Comparison of ENCODE assay signal across 15 cellular contexts in the genomic region with DNA sequence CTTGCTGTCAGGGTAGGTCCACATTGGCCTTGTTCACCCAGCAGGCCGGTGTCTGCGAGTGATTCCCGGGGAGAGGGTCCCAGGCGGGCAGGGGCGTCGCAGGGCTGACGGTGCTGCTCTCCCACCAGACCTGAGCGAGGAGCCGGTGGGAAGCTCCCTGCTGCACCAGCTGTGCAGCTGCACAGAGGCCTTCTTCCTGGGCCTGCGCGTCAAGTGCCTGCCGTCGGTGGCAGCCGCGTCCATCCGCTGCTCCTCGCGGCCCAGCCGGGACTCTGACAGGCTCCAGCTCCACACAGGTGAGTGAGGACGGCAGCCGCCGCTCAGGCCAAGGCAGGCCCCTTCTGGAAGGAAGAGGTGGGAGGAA. TPM values are rescaled to one million over a fixed set of nuclear protein-coding genes. Genes with fewer than 3 reads are reported as not detected.
"Had no signal": no experiment of that assay in that cellular context is flagged by ENCODE, and none has a peak within 500 bp of the region (broad histone marks: within the 10 kb centered on the region; RNA-seq: fewer than 3 reads in every experiment).

No MANE protein-coding gene starts in this region.

- H3K4me3 Mint-ChIP-seq: activated T-cell treated with anti-CD3 and anti-CD28 coated beads, Interleukin-2, amount 50 U/mL, for 72 hours; memory B cell; natural killer cell treated with Interleukin-12 subunit alpha and Interleukin-12 subunit beta and Interleukin-15 and Interleukin-18, amount 100 ng/mL, for 72 hours; stimulated activated naive CD8-positive, alpha-beta T cell treated with anti-CD3 and anti-CD28 coated beads, Interleukin-15, amount 100 ng/mL, for 72 hours had no signal

- H3K9me3 Mint-ChIP-seq: activated T-cell treated with anti-CD3 and anti-CD28 coated beads, Interleukin-2, amount 50 U/mL, for 72 hours; memory B cell; natural killer cell treated with Interleukin-12 subunit alpha and Interleukin-12 subunit beta and Interleukin-15 and Interleukin-18, amount 100 ng/mL, for 72 hours; stimulated activated naive CD8-positive, alpha-beta T cell treated with anti-CD3 and anti-CD28 coated beads, Interleukin-15, amount 100 ng/mL, for 72 hours had no signal

- H3K9me3 ChIP-seq: gastrocnemius medialis, left ventricle myocardium inferior had no signal

- ATAC-seq: activated CD4-positive, CD25-positive, alpha-beta regulatory T cell treated with anti-CD3 and anti-CD28 coated beads, Interleukin-2, amount 50 U/mL, for 24 hours; activated T-cell treated with anti-CD3 and anti-CD28 coated beads, Interleukin-2, amount 50 U/mL, for 72 hours; natural killer cell treated with Interleukin-12 subunit alpha and Interleukin-12 subunit beta and Interleukin-15 and Interleukin-18, amount 100 ng/mL, for 72 hours; stimulated activated naive CD8-positive, alpha-beta T cell treated with anti-CD3 and anti-CD28 coated beads, Interleukin-15, amount 100 ng/mL, for 72 hours had no signal

- H3K27ac Mint-ChIP-seq: activated T-cell treated with anti-CD3 and anti-CD28 coated beads, Interleukin-2, amount 50 U/mL, for 72 hours; memory B cell had no signal

- H3K27me3 ChIP-seq: ascending aorta had no signal

- H3K36me3 Mint-ChIP-seq: memory B cell; natural killer cell treated with Interleukin-12 subunit alpha and Interleukin-12 subunit beta and Interleukin-15 and Interleukin-18, amount 100 ng/mL, for 72 hours had no signal

- FAIRE-seq: colon had no signal

- H3K4me1 ChIP-seq: gastrocnemius medialis, left ventricle myocardium inferior had no signal

- H3K4me3 ChIP-seq: ascending aorta, gastrocnemius medialis, heart right ventricle, left ventricle myocardium inferior had no signal

- DNase-seq: activated naive CD4-positive, alpha-beta T cell; activated T-cell treated with anti-CD3 and anti-CD28 coated beads, Interleukin-2, amount 50 U/mL, for 72 hours; effector CD4-positive, alpha-beta T cell; heart right ventricle; islet precursor cell; left ventricle myocardium inferior; stimulated activated CD4-positive, alpha-beta T cell treated with anti-CD3 and anti-CD28 coated beads, Interleukin-15, amount 100 ng/mL, for 24 hours; stimulated activated CD4-positive, alpha-beta T cell treated with anti-CD3 and anti-CD28 coated beads, Interleukin-4, amount 100 ng/mL, for 24 hours; stimulated activated naive CD8-positive, alpha-beta T cell treated with anti-CD3 and anti-CD28 coated beads, Interleukin-15, amount 100 ng/mL, for 72 hours had no signal

- H3K27ac ChIP-seq: gastrocnemius medialis, heart right ventricle, left ventricle myocardium inferior had no signal

- H3K36me3 ChIP-seq: ascending aorta, gastrocnemius medialis, heart right ventricle, left ventricle myocardium inferior had no signal

RNA-seq across cellular contexts. Expression of a gene that starts 14.6 kb away (rescaled TPM):
- total RNA-seq: ascending aorta; gastrocnemius medialis; natural killer cell treated with Interleukin-12 subunit alpha and Interleukin-12 subunit beta and Interleukin-15 and Interleukin-18, amount 100 ng/mL, for 72 hours had no signal
